Comparison of ENCODE assay signal across 11 cellular contexts in genomic region chr1:243236604-243237252, GRCh38. TPM values are rescaled to one million over a fixed set of nuclear protein-coding genes. Genes with fewer than 3 reads are reported as not detected.
DNase-seq lines count a peak whose midpoint lies in the region; ATAC-seq and FAIRE-seq lines count a peak whose summit lies in the region.
"Had no signal": no experiment of that assay in that cellular context is flagged by ENCODE, and none has a peak within 500 bp of the region (broad histone marks: within the 10 kb centered on the region; RNA-seq: fewer than 3 reads in every experiment).

No MANE protein-coding gene starts in this region.

- H2AK5ac ChIP-seq in mesenchymal stem cell (ENCODE audit: low read length, severe bottlenecking) = no peak overlapping the region

- no peak overlapping the region for H2BK15ac ChIP-seq in mesenchymal stem cell (ENCODE audit: low read depth, poor library complexity, severe bottlenecking)

- H3K4me3 ChIP-seq in mesenchymal stem cell (ENCODE audit: insufficient read depth in 1 of 2, low read depth in 1 of 2, low read length in 2 of 2) = no peak overlapping the region

- peak overlapping the region; percentile 43 for H3K9ac ChIP-seq in mesenchymal stem cell (ENCODE audit: low read length)

- no peak overlapping the region for H2BK12ac ChIP-seq in mesenchymal stem cell (ENCODE audit: low read length in 2 of 2)

- peak; percentile 49 for FAIRE-seq in GM18507 (lab: Jason Lieb, UNC)

- ATAC-seq in GM21737 (IDR thresholded peaks at IDR 0.05; ENCODE audit: unreplicated experiment) (peak; percentile 61), HG03469 (IDR thresholded peaks at IDR 0.05; ENCODE audit: unreplicated experiment) (peak; percentile 75)

- no peak overlapping the region for H2BK5ac ChIP-seq in mesenchymal stem cell (ENCODE audit: low read depth, low read length, poor library complexity, severe bottlenecking)

- no peak for DNase-seq in GM18507 (ENCODE audit: extremely low spot score, insufficient read length, low read depth)
- DNase-seq in mesenchymal stem cell = no peak
- no peak for DNase-seq in NCI-H146 (lab: John Stamatoyannopoulos, UW)
- DNase-seq in inferior parietal cortex (ENCODE audit: extremely low spot score) = no peak
- DNase-seq in amniotic stem cell (lab: John Stamatoyannopoulos, UW) = no peak
- no peak for DNase-seq in A172 (ENCODE audit: low spot score)
- DNase-seq: stimulated activated CD4-positive, alpha-beta T cell treated with anti-CD3 and anti-CD28 coated beads, Interleukin-15, amount 100 ng/mL, for 24 hours; WERI-Rb-1 had no signal

- no peak overlapping the region for H3K27ac ChIP-seq in mesenchymal stem cell (ENCODE audit: low read length, poor library complexity, severe bottlenecking)
- H3K27ac ChIP-seq: C4-2B, WERI-Rb-1 had no signal

- no peak overlapping the region for H3K14ac ChIP-seq in mesenchymal stem cell (ENCODE audit: low read length in 2 of 2)

- 94% methylated on average over 2 of the region's 4 CpGs for WGBS in mesenchymal stem cell

- no peak overlapping the region for H2AFZ ChIP-seq in mesenchymal stem cell (ENCODE audit: low read depth, low read length)

- H3K27me3 ChIP-seq in mesenchymal stem cell (ENCODE audit: control insufficient read depth in 1 of 2, insufficient read depth in 1 of 2, low read length in 2 of 2) = no peaks in the 10 kb centered on the region

- no peak overlapping the region for H3K18ac ChIP-seq in mesenchymal stem cell (ENCODE audit: low read depth in 1 of 2, low read length in 2 of 2)

- H3K4me1 ChIP-seq in mesenchymal stem cell (ENCODE audit: control insufficient read depth, insufficient read depth, low read depth, low read length) = no peaks in the 10 kb centered on the region

- H4K8ac ChIP-seq in mesenchymal stem cell (ENCODE audit: low read length) = no peak overlapping the region

- H3K4ac ChIP-seq in mesenchymal stem cell (ENCODE audit: low read depth in 1 of 2, low read length in 2 of 2) = no peak overlapping the region

- no peak overlapping the region for H3K4me2 ChIP-seq in mesenchymal stem cell (ENCODE audit: low read length, poor library complexity, severe bottlenecking)

- H3K36me3 ChIP-seq in mesenchymal stem cell (ENCODE audit: control insufficient read depth in 1 of 2, insufficient read depth in 2 of 2, low read depth in 1 of 2, low read length in 2 of 2) = peaks cover 6 to 55% of the 10 kb centered on the region in 2 experiments

- H4K91ac ChIP-seq in mesenchymal stem cell (ENCODE audit: low read length) = no peak overlapping the region

- peaks cover 5% of the 10 kb centered on the region for H3K9me3 ChIP-seq in mesenchymal stem cell (ENCODE audit: control insufficient read depth, low read length)

- no peak overlapping the region for H2BK120ac ChIP-seq in mesenchymal stem cell (ENCODE audit: low read depth, low read length)

- H3K23ac ChIP-seq in mesenchymal stem cell (ENCODE audit: low read length in 2 of 2) = no peak overlapping the region

- no peaks in the 10 kb centered on the region for H3K79me1 ChIP-seq in mesenchymal stem cell (replicated peaks; ENCODE audit: low read length, poor library complexity, severe bottlenecking)

RNA-seq across cellular contexts. Expression of gene CEP170, which starts 18.4 kb away (rescaled TPM):
- 67.0 TPM for polyA plus RNA-seq in mesenchymal stem cell (2013, experiment 1 of 2)
- polyA plus RNA-seq in mesenchymal stem cell (2013, experiment 2 of 2) = 67.2 TPM
- total RNA-seq in A172 (2014; rRNA removed; shearing (Covaris generic)) = 139 and 179 TPM in 2 replicates

RNA-seq across cellular contexts. Expression of gene SDCCAG8, which starts 19.1 kb away (rescaled TPM):
- polyA plus RNA-seq in mesenchymal stem cell (2013, experiment 1 of 2) = 36.2 TPM
- 35.7 TPM for polyA plus RNA-seq in mesenchymal stem cell (2013, experiment 2 of 2)
- 40.9 and 65.9 TPM in 2 replicates for total RNA-seq in A172 (2014; rRNA removed; shearing (Covaris generic))
